10 cellular contexts compared by ENCODE assay signal in genomic region chr11:14320020-14320419, GRCh38. TPM values are rescaled to one million over a fixed set of nuclear protein-coding genes. Genes with fewer than 3 reads are reported as not detected.
DNase-seq lines count a peak whose midpoint lies in the region; ATAC-seq and TF ChIP-seq lines count a peak whose summit lies in the region.
"Had no signal": no experiment of that assay in that cellular context is flagged by ENCODE, and none has a peak within 500 bp of the region (broad histone marks: within the 10 kb centered on the region; RNA-seq: fewer than 3 reads in every experiment).

No MANE protein-coding gene starts in this region.

- H3K36me3 ChIP-seq in CD4-positive, CD25-positive, alpha-beta regulatory T cell (ENCODE audit: control insufficient read depth, insufficient read depth, low read length), result no peaks in the 10 kb centered on the region
- H3K36me3 ChIP-seq in right atrium auricular region, result no peaks in the 10 kb centered on the region
- H3K36me3 ChIP-seq: left lung had no signal

- H3K9me3 Mint-ChIP-seq in CD4-positive, CD25-positive, alpha-beta regulatory T cell, result peaks cover 0 to 2% (median 0%) of the 10 kb centered on the region in 7 donors
- no peaks in the 10 kb centered on the region for H3K9me3 Mint-ChIP-seq in type B pancreatic cell

- H3K27me3 ChIP-seq in CD4-positive, CD25-positive, alpha-beta regulatory T cell (ENCODE audit: control insufficient read depth, insufficient read depth, low read length), result peaks cover 2% of the 10 kb centered on the region
- no peaks in the 10 kb centered on the region for H3K27me3 ChIP-seq in right atrium auricular region
- H3K27me3 ChIP-seq: left lung had no signal

- H3K36me3 Mint-ChIP-seq in CD4-positive, CD25-positive, alpha-beta regulatory T cell, result no peaks in the 10 kb centered on the region
- no peaks in the 10 kb centered on the region for H3K36me3 Mint-ChIP-seq in type B pancreatic cell

- H3K4me1 ChIP-seq in CD4-positive, CD25-positive, alpha-beta regulatory T cell (ENCODE audit: control insufficient read depth, insufficient read depth, low read length, poor library complexity, severe bottlenecking), result peaks cover 6% of the 10 kb centered on the region
- H3K4me1 ChIP-seq in right atrium auricular region, result no peaks in the 10 kb centered on the region

- H3K9me3 ChIP-seq in CD4-positive, CD25-positive, alpha-beta regulatory T cell (ENCODE audit: control insufficient read depth in 2 of 2, low read length in 2 of 2), result no peaks in the 10 kb centered on the region
- H3K9me3 ChIP-seq in right atrium auricular region, result no peaks in the 10 kb centered on the region
- H3K9me3 ChIP-seq: left lung had no signal

- H3K27ac Mint-ChIP-seq in CD4-positive, CD25-positive, alpha-beta regulatory T cell, result no peak overlapping the region
- no peak overlapping the region for H3K27ac Mint-ChIP-seq in type B pancreatic cell

- H3K27me3 Mint-ChIP-seq in CD4-positive, CD25-positive, alpha-beta regulatory T cell, result peaks cover 12% of the 10 kb centered on the region
- H3K27me3 Mint-ChIP-seq in type B pancreatic cell, result no peaks in the 10 kb centered on the region

- peak overlapping the region in 2 of 4 donors; percentile 2 to 22 for H3K4me3 Mint-ChIP-seq in CD4-positive, CD25-positive, alpha-beta regulatory T cell
- no peak overlapping the region for H3K4me3 Mint-ChIP-seq in type B pancreatic cell

- peak in 2 of 3 donors; percentile 7 to 74 for DNase-seq in CD4-positive, CD25-positive, alpha-beta regulatory T cell
- DNase-seq in choroid plexus epithelial cell (ENCODE audit: low read depth), result peak; percentile 89
- DNase-seq in NCI-H1417 treated with DMSO at 0.1 percent for 48 hours (lab: John Stamatoyannopoulos, UW), result no peak
- DNase-seq in right atrium auricular region (ENCODE audit: low spot score), result no peak
- no peak for DNase-seq in type B pancreatic cell (ENCODE audit: extremely low spot score, unreplicated experiment)
- DNase-seq in GDM1 (lab: John Stamatoyannopoulos, UW), result no peak
- DNase-seq: left lung, NCI-H2081 treated with DMSO at 0.1 percent for 48 hours had no signal

- TF ChIP-seq CTCF in choroid plexus epithelial cell (conservative IDR thresholded peaks at IDR 0.05; ENCODE audit: low read depth, low read length), result no peak
- TF ChIP-seq CTCF in right atrium auricular region (IDR thresholded peaks at IDR 0.05), result no peak
- no peak for TF ChIP-seq CTCF in type B pancreatic cell (conservative IDR thresholded peaks at IDR 0.05)

- no peak overlapping the region for H3K4me3 ChIP-seq in CD4-positive, CD25-positive, alpha-beta regulatory T cell (ENCODE audit: low read depth, low read length)
- no peak overlapping the region for H3K4me3 ChIP-seq in choroid plexus epithelial cell (ENCODE audit: low read depth, low read length)
- no peak overlapping the region for H3K4me3 ChIP-seq in right atrium auricular region
- H3K4me3 ChIP-seq: left lung had no signal

- peaks cover 8 to 25% (median 18%) of the 10 kb centered on the region in 4 donors for H3K4me1 Mint-ChIP-seq in CD4-positive, CD25-positive, alpha-beta regulatory T cell
- H3K4me1 Mint-ChIP-seq in type B pancreatic cell (ENCODE audit: unreplicated experiment), result peaks cover 20% of the 10 kb centered on the region

- H3K27ac ChIP-seq in CD4-positive, CD25-positive, alpha-beta regulatory T cell (ENCODE audit: insufficient read depth, low read length, poor library complexity, severe bottlenecking), result no peak overlapping the region
- no peak overlapping the region for H3K27ac ChIP-seq in right atrium auricular region
- H3K27ac ChIP-seq: left lung had no signal

- ATAC-seq in CD4-positive, CD25-positive, alpha-beta regulatory T cell (ENCODE audit: low read depth in 2 of 2), result peak; percentile 28 to 50
- ATAC-seq in GM19351 (IDR thresholded peaks at IDR 0.05; ENCODE audit: unreplicated experiment), result peak; percentile 57
- peak; percentile 50 for ATAC-seq in HG03565 (IDR thresholded peaks at IDR 0.05; ENCODE audit: unreplicated experiment)
- ATAC-seq: left lung had no signal

RNA-seq across cellular contexts. Expression of gene RRAS2, which starts 39.0 kb away (rescaled TPM):
- total RNA-seq in CD4-positive, CD25-positive, alpha-beta regulatory T cell, result 13.9 TPM
- 1 to 10 TPM; 1.8 to 4.9 (median 4.1) TPM for polyA plus RNA-seq in CD4-positive, CD25-positive, alpha-beta regulatory T cell
- 10 to 100 TPM; 39.3 to 65.2 TPM for total RNA-seq in right atrium auricular region
- 36.0 and 41.2 TPM in 2 replicates for total RNA-seq in type B pancreatic cell (ENCODE audit: low replicate concordance)

Comparison
In these comparisons a context has a peak if more than half of its experiments do, and no peak if none do; other contexts are left out.
1. DNase-seq: peak in CD4-positive, CD25-positive, alpha-beta regulatory T cell (2 of 3) and choroid plexus epithelial cell (single experiment); none in NCI-H1417 treated with DMSO at 0.1 percent for 48 hours (single experiment), right atrium auricular region (single experiment), type B pancreatic cell (single experiment) and GDM1 (single experiment).
2. Peak in every context shown above with its lines, with median percentiles within 50 percentile points of each other: ATAC-seq.